In genomic region chr20:37463726-37464125, GRCh38 we compare ENCODE assay signal across 29 cellular contexts. TPM values are rescaled to one million over a fixed set of nuclear protein-coding genes. Genes with fewer than 3 reads are reported as not detected.
"Had no signal": no experiment of that assay in that cellular context is flagged by ENCODE, and none has a peak within 500 bp of the region (broad histone marks: within the 10 kb centered on the region; RNA-seq: fewer than 3 reads in every experiment).

No MANE protein-coding gene starts in this region.

- H3K27ac ChIP-seq: ascending aorta, breast epithelium, cardiac muscle cell, coronary artery, esophagus muscularis mucosa, foreskin keratinocyte, gastrocnemius medialis, heart right ventricle had no signal

- ATAC-seq: activated naive CD4-positive, alpha-beta T cell treated with anti-CD3 and anti-CD28 coated beads, Interleukin-2, amount 50 U/mL, for 72 hours; activated T-cell treated with anti-CD3 and anti-CD28 coated beads, Interleukin-2, amount 50 U/mL, for 72 hours; effector memory CD8-positive, alpha-beta T cell; foreskin keratinocyte; gastrocnemius medialis; heart right ventricle; WTC11 had no signal

- H3K4me1 ChIP-seq: ascending aorta, breast epithelium, esophagus muscularis mucosa, foreskin keratinocyte, gastrocnemius medialis, heart right ventricle had no signal

- H3K4me3 ChIP-seq: ascending aorta, breast epithelium, cardiac muscle cell, coronary artery, esophagus muscularis mucosa, gastrocnemius medialis, heart right ventricle had no signal

- DNase-seq: activated CD4-positive, alpha-beta memory T cell treated with anti-CD3 and anti-CD28 coated beads, Interleukin-2, amount 10 ng/mL, durations not matched to agents 7 days and 5 days; activated CD4-positive, alpha-beta T cell treated with anti-CD3 and anti-CD28 coated beads for 1 hour; activated CD4-positive, alpha-beta T cell treated with anti-CD3 and anti-CD28 coated beads for 4 hours; activated CD4-positive, alpha-beta T cell treated with anti-CD3 and anti-CD28 coated beads, Interleukin-2, amount 10 ng/mL, durations not matched to agents 7 days and 5 days; activated CD4-positive, alpha-beta T cell treated with anti-CD3 and anti-CD28 coated beads, Interleukin-2, amount 50 U/mL, for 4 hours; activated CD8-positive, alpha-beta memory T cell treated with anti-CD3 and anti-CD28 coated beads, Interleukin-2, amount 50 U/mL, for 48 hours; activated gamma-delta T cell; activated naive CD4-positive, alpha-beta T cell; activated naive CD4-positive, alpha-beta T cell treated with anti-CD3 and anti-CD28 coated beads, Interleukin-2, amount 10 ng/mL, durations not matched to agents 7 days and 5 days; activated naive CD8-positive, alpha-beta T cell treated with anti-CD3 and anti-CD28 coated beads, Interleukin-2, amount 10 ng/mL, durations not matched to agents 7 days and 5 days; activated T-cell treated with anti-CD3 and anti-CD28 coated beads for 4 hours; activated T-cell treated with anti-CD3 and anti-CD28 coated beads, Interleukin-2, amount 50 U/mL, for 24 hours; activated T-cell treated with anti-CD3 and anti-CD28 coated beads, Interleukin-2, amount 50 U/mL, for 72 hours; effector CD4-positive, alpha-beta T cell; effector memory CD8-positive, alpha-beta T cell; erythroblast; foreskin keratinocyte; gastrocnemius medialis; glutamatergic neuron; heart right ventricle; T-helper 2 cell had no signal

- H3K36me3 ChIP-seq: ascending aorta, breast epithelium, cardiac muscle cell, esophagus muscularis mucosa, gastrocnemius medialis, heart right ventricle had no signal

- H3K9me3 ChIP-seq: gastrocnemius medialis had no signal

- H3K27me3 ChIP-seq: ascending aorta, breast epithelium, cardiac muscle cell, esophagus muscularis mucosa, gastrocnemius medialis had no signal

RNA-seq across cellular contexts. Expression of gene NNAT, which starts 57.3 kb away (rescaled TPM):
- total RNA-seq: activated CD4-positive, alpha-beta memory T cell treated with anti-CD3 and anti-CD28 coated beads, Interleukin-2, amount 10 ng/mL, durations not matched to agents 7 days and 5 days; ascending aorta; T-helper 1 cell treated with Interleukin-12 subunit alpha and Interleukin-12 subunit beta and Interleukin-4 antibody, amounts not matched to agents 30 ng/mL and 1 ng/mL, for 36 hours had no signal
